ENCODE assay signal across 8 cellular contexts in the genomic region with DNA sequence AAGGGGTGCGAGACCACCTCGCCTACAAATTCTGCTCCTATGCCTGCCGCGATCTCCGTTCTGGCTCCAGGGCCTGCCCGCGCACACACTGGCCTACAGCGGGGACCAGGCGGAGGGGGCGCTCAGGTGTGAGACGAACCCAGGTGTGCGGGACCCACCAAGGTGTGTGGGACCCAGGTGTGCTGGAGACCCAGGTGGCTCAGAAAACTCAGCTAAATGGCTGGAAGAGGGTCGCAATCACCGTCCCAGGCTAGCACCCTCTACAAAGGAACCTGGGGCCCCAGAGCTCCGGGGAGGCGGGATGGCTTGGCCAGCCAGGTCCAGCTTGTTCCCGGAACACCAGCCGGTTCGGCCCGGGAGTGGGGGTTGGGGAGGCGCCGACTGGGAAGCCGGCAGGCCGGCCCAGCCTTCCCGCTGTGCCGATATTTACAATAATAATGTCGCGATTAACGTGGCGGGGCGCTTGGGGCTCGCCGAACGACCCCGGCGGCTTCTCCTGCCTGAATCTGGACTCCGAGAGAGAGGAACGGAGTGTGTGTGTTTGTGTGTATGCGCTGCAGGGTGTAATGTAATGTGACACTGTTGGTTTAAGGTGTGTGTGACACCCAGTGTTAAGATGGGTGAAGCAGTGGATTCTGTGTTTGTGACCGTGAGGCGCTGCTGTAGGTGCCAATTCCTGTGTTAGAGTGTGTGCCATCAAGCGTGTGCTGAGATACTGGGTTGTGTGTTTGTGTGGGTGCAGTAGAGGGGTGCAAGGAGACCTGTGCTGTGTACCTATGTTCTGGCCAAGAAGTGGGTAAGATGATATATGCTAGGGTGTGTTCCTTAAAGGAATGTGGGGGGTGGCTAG. TPM values are rescaled to one million over a fixed set of nuclear protein-coding genes. Genes with fewer than 3 reads are reported as not detected.
DNase-seq lines count a peak whose midpoint lies in the region; ATAC-seq and TF ChIP-seq lines count a peak whose summit lies in the region.

No MANE protein-coding gene starts in this region.

- ATAC-seq in Panc1 (no peak), GM18909 (IDR thresholded peaks at IDR 0.05; ENCODE audit: poor library complexity, unreplicated experiment) (no peak)

- H3K36me3 ChIP-seq in Panc1 (ENCODE audit: control insufficient read depth, insufficient read depth, low read length) (no peaks in the 10 kb centered on the region; the same call in 1 of the 2 replicates), esophagus (ENCODE audit: control insufficient read depth in 2 of 2, insufficient read depth in 2 of 2, low read length in 1 of 2) (no peaks in the 10 kb centered on the region), trophoblast cell (ENCODE audit: control insufficient read depth in 1 of 2, insufficient read depth in 2 of 2, low read length in 2 of 2) (no peaks in the 10 kb centered on the region)

- H2BK120ac ChIP-seq in trophoblast cell (ENCODE audit: insufficient read depth, low read length, poor library complexity), result no peak overlapping the region

- 2 to 3% methylated on average over 42 of the region's 42 CpGs for WGBS in esophagus, 2 donors
- WGBS in trophoblast cell (ENCODE audit: extremely low coverage, insufficient coverage, insufficient read length), result no CpG with 5 or more reads among the region's 42 CpGs

- TF ChIP-seq CTCF in Panc1 (IDR thresholded peaks at IDR 0.05), result no peak

- H3K4me3 ChIP-seq in Panc1 (ENCODE audit: low read depth in 2 of 2, low read length in 2 of 2), result peak overlapping the region; percentile 45 to 46
- H3K4me3 ChIP-seq in esophagus (ENCODE audit: low read depth in 1 of 2, low read length in 2 of 2), result peak overlapping the region; percentile 78 to 80
- H3K4me3 ChIP-seq in trophoblast cell (ENCODE audit: low read depth, low read length), result peak overlapping the region; percentile 72

- H3K4ac ChIP-seq in trophoblast cell (ENCODE audit: low read depth, low read length), result no peak overlapping the region

- H4K12ac ChIP-seq in trophoblast cell (ENCODE audit: low read depth, low read length), result no peak overlapping the region

- no peaks in the 10 kb centered on the region for H3K9me3 ChIP-seq in Panc1 (ENCODE audit: control insufficient read depth, insufficient read depth, low read depth, low read length)
- no peaks in the 10 kb centered on the region for H3K9me3 ChIP-seq in esophagus (ENCODE audit: control insufficient read depth in 2 of 2, insufficient read depth in 1 of 2, low read depth in 1 of 2, low read length in 1 of 2)
- peaks cover 2% of the 10 kb centered on the region for H3K9me3 ChIP-seq in trophoblast cell (ENCODE audit: insufficient read depth, low read depth, low read length)

- no peaks in the 10 kb centered on the region for H3K79me2 ChIP-seq in trophoblast cell (ENCODE audit: control insufficient read depth, insufficient read depth, low read length, poor library complexity)

- no TSS peak for BruUV-seq in Panc1 (replicated peaks; lab: Mats Ljungman, UMichigan)

- H3K18ac ChIP-seq in trophoblast cell (ENCODE audit: low read length), result no peak overlapping the region

- no peak overlapping the region for H3K9ac ChIP-seq in trophoblast cell (ENCODE audit: low read length)

- peak overlapping the region; percentile 2 for H2AFZ ChIP-seq in trophoblast cell (ENCODE audit: insufficient read depth, low read length, poor library complexity)

- no peak overlapping the region for H2BK12ac ChIP-seq in trophoblast cell (ENCODE audit: low read length)

- no peak overlapping the region for H2BK5ac ChIP-seq in trophoblast cell (ENCODE audit: low read depth, low read length, poor library complexity)

- CTCF ChIA-PET in Panc1 (lab: Charles Lee), result no interaction called here

- DNase-seq in G401 (ENCODE audit: low spot score) (peak; percentile 53), Panc1 (ENCODE audit: low read depth, low spot score) (no peak), trophoblast cell (peak in 1 of 2 donors; percentile 62), AG08395 (ENCODE audit: low spot score) (no peak), ureter (ENCODE audit: low spot score) (no peak)
- DNase-seq in effector CD4-positive, alpha-beta T cell, result no peak

- H4K8ac ChIP-seq in trophoblast cell (ENCODE audit: low read depth, low read length), result no peak overlapping the region

- no peak overlapping the region for H3K14ac ChIP-seq in trophoblast cell (ENCODE audit: low read length)

- H2AK5ac ChIP-seq in trophoblast cell (ENCODE audit: low read length), result no peak overlapping the region

- POLR2A ChIA-PET in Panc1 (lab: Charles Lee), result no interaction called here

- no peak overlapping the region for H4K91ac ChIP-seq in trophoblast cell (ENCODE audit: low read depth, low read length)

- H3K27ac ChIP-seq in Panc1 (ENCODE audit: low read length) (no peak overlapping the region), esophagus (ENCODE audit: low read depth in 2 of 2, low read length in 1 of 2) (peak overlapping the region; percentile 82 to 94), trophoblast cell (ENCODE audit: low read depth, low read length) (no peak overlapping the region)

- H3K79me1 ChIP-seq in trophoblast cell (ENCODE audit: low read length), result no peaks in the 10 kb centered on the region

- H3K4me2 ChIP-seq in trophoblast cell (ENCODE audit: low read length), result peak overlapping the region; percentile 93

- H3K4me1 ChIP-seq in Panc1 (ENCODE audit: control insufficient read depth, insufficient read depth, low read length), result peaks cover 14% of the 10 kb centered on the region
- H3K4me1 ChIP-seq in esophagus (ENCODE audit: control insufficient read depth in 2 of 2, insufficient read depth in 2 of 2, low read length in 1 of 2), result peaks cover 4 to 16% of the 10 kb centered on the region in 2 donors
- peaks cover 26 to 42% of the 10 kb centered on the region in 2 experiments for H3K4me1 ChIP-seq in trophoblast cell (ENCODE audit: control insufficient read depth in 1 of 2, insufficient read depth in 2 of 2, low read length in 2 of 2)

- no peak overlapping the region for H3K23ac ChIP-seq in trophoblast cell (ENCODE audit: low read length)

- intact Hi-C loops in Panc1 (cut with micrococcal nuclease; ENCODE audit: unreplicated experiment), result no loop called here

- peaks cover 7% of the 10 kb centered on the region for H3K27me3 ChIP-seq in Panc1 (ENCODE audit: control insufficient read depth, insufficient read depth, low read length)
- peaks cover 0 to 9% of the 10 kb centered on the region in 2 donors for H3K27me3 ChIP-seq in esophagus (ENCODE audit: control insufficient read depth in 1 of 2, insufficient read depth in 2 of 2, low read length in 2 of 2)
- H3K27me3 ChIP-seq in trophoblast cell (ENCODE audit: insufficient read depth, low read length), result peaks cover 26% of the 10 kb centered on the region

- in situ Hi-C loops in G401 (cut with HindIII; ENCODE audit: low sequenced_read_pairs) (no loop called here), Panc1 (cut with HindIII; ENCODE audit: low pct_unique_long_range_greater_than_20kb, low sequenced_read_pairs) (no loop called here)

RNA-seq across cellular contexts. Expression of a gene that starts 1.4 kb away (rescaled TPM):
- 1.2 and 1.8 TPM in 2 replicates for total RNA-seq in G401 (2014; rRNA removed; shearing (Covaris generic))
- total RNA-seq in Panc1 (2021; ENCODE audit: unreplicated experiment) (9.0 TPM), ureter (127 TPM)
- 3.9 TPM for polyA plus RNA-seq in Panc1 (2012; ENCODE audit: insufficient read length)
- 10 to 100 TPM; 36.4 to 42.6 TPM for polyA plus RNA-seq in esophagus
- 5.0 TPM in 2 replicates for polyA plus RNA-seq in trophoblast cell (2013)

RNA-seq across cellular contexts. Expression of a gene that starts 46.8 kb away (rescaled TPM):
- total RNA-seq in G401 (2014; rRNA removed; shearing (Covaris generic)), result 87.4 and 96.0 TPM in 2 replicates
- total RNA-seq in Panc1 (2021; ENCODE audit: unreplicated experiment) (78.4 TPM), ureter (109 TPM)
- 85.5 TPM for polyA plus RNA-seq in Panc1 (2012; ENCODE audit: insufficient read length)
- polyA plus RNA-seq in esophagus, result 10 to 100 TPM; 30.4 to 30.5 TPM
- 20.0 and 20.3 TPM in 2 replicates for polyA plus RNA-seq in trophoblast cell (2013)

Comparison
In these comparisons a context has a peak if more than half of its experiments do, and no peak if none do; other contexts are left out.
1. H3K27ac ChIP-seq: peak in esophagus (2 of 2); none in Panc1 (single experiment) and trophoblast cell (single experiment).
2. RNA of a gene that starts 1.4 kb away (total RNA-seq): 127 TPM in ureter (single experiment); 9.0 TPM in Panc1 (single experiment) and 1.2 to 1.8 TPM in G401; every median in the first group is over 10 times any median in the second.
3. Peak in every context shown above with its lines, with median percentiles within 50 percentile points of each other: H3K4me3 ChIP-seq.